In genomic region chr11:109076870-109077269, GRCh38 we compare ENCODE assay signal across 19 cellular contexts.
DNase-seq lines count a peak whose midpoint lies in the region; ATAC-seq lines count a peak whose summit lies in the region.
"Had no signal": no experiment of that assay in that cellular context is flagged by ENCODE, and none has a peak within 500 bp of the region (broad histone marks: within the 10 kb centered on the region; RNA-seq: fewer than 3 reads in every experiment).

No MANE protein-coding gene starts in this region.

- peaks cover 7% of the 10 kb centered on the region for H3K4me1 ChIP-seq in mesodermal cell (ENCODE audit: control insufficient read depth, insufficient read depth, low read length, poor library complexity, severe bottlenecking)
- H3K4me1 ChIP-seq in right cardiac atrium (ENCODE audit: control insufficient read depth, insufficient read depth, low read length) = no peaks in the 10 kb centered on the region
- H3K4me1 ChIP-seq: BLaER1 treated with 17β-estradiol and CSF1 and Interleukin-3, amounts not matched to agents 10 nM and 100 nM; Caco-2; SJCRH30 had no signal

- no peaks in the 10 kb centered on the region for H3K36me3 ChIP-seq in mesodermal cell (ENCODE audit: control insufficient read depth, insufficient read depth, low read length)
- H3K36me3 ChIP-seq: BLaER1 treated with 17β-estradiol and CSF1 and Interleukin-3, amounts not matched to agents 10 nM and 100 nM; MG63; SJCRH30 had no signal

- ATAC-seq in GM19023 (IDR thresholded peaks at IDR 0.05; ENCODE audit: unreplicated experiment) (no peak), right cardiac atrium (no peak)

- intact Hi-C loops in right cardiac atrium (cut with DNase I) = no loop called here

- peak; percentile 16 for DNase-seq in DMS 273 (lab: John Stamatoyannopoulos, UW; ENCODE audit: unreplicated experiment)
- no peak for DNase-seq in DMS 273 treated with DMSO at 0.1 percent for 48 hours (lab: John Stamatoyannopoulos, UW)
- DNase-seq in NCI-H446 treated with DMSO at 0.1 percent for 48 hours (lab: John Stamatoyannopoulos, UW) = peak; percentile 46
- DNase-seq in amniotic epithelial cell (ENCODE audit: low read depth) = peak; percentile 13
- DNase-seq in islet precursor cell = no peak
- DNase-seq in right cardiac atrium = no peak
- DNase-seq: ACHN; Caco-2; CD4-positive, alpha-beta memory T cell; GOT3; MG63; NCI-H187; NCI-H2107; NK-92 treated with Interleukin-12 subunit alpha and Interleukin-12 subunit beta, amount 100 ng/mL, for 24 hours had no signal

- WGBS in mesodermal cell (ENCODE audit: insufficient coverage in 2 of 2), 2 experiments = 83 to 100% methylated on average over 1 to 2 of the region's 2 CpGs
- 59% methylated on average over 2 of the region's 2 CpGs for WGBS in right cardiac atrium

- H3K4me3 ChIP-seq in mesodermal cell (ENCODE audit: extremely low read depth, insufficient read depth, low read length, poor library complexity, severe bottlenecking) (no peak overlapping the region), right cardiac atrium (ENCODE audit: low read length) (no peak overlapping the region)
- H3K4me3 ChIP-seq: BLaER1 treated with 17β-estradiol and CSF1 and Interleukin-3, amounts not matched to agents 10 nM and 100 nM; MG63; SJCRH30 had no signal

- H3K9me3 ChIP-seq in mesodermal cell (ENCODE audit: control insufficient read depth, low read length) (no peaks in the 10 kb centered on the region), right cardiac atrium (ENCODE audit: control insufficient read depth, low read length) (no peaks in the 10 kb centered on the region)
- H3K9me3 ChIP-seq: BLaER1 treated with 17β-estradiol and CSF1 and Interleukin-3, amounts not matched to agents 10 nM and 100 nM; Caco-2; MG63; SJCRH30 had no signal

- H3K27me3 ChIP-seq in right cardiac atrium (ENCODE audit: control insufficient read depth, insufficient read depth) = no peaks in the 10 kb centered on the region
- H3K27me3 ChIP-seq: BLaER1 treated with 17β-estradiol and CSF1 and Interleukin-3, amounts not matched to agents 10 nM and 100 nM; MG63; SJCRH30 had no signal

- peak overlapping the region; percentile 55 for H3K27ac ChIP-seq in mesodermal cell (ENCODE audit: low read depth, low read length, severe bottlenecking)
- no peak overlapping the region for H3K27ac ChIP-seq in right cardiac atrium (ENCODE audit: low read length)
- H3K27ac ChIP-seq: 22Rv1; BLaER1 treated with 17β-estradiol and CSF1 and Interleukin-3, amounts not matched to agents 10 nM and 100 nM; SJCRH30 had no signal

Comparison
In these comparisons a context has a peak if more than half of its experiments do, and no peak if none do; other contexts are left out.
1. DNase-seq: peak in DMS 273 (single experiment), NCI-H446 treated with DMSO at 0.1 percent for 48 hours (single experiment) and amniotic epithelial cell (single experiment); none in DMS 273 treated with DMSO at 0.1 percent for 48 hours (single experiment), islet precursor cell (single experiment) and right cardiac atrium (0 of 3).